ENCODE assay signal across 10 cellular contexts in genomic region chr9:100222674-100223073, GRCh38.
DNase-seq lines count a peak whose midpoint lies in the region; ATAC-seq, FAIRE-seq and TF ChIP-seq lines count a peak whose summit lies in the region.
"Had no signal": no experiment of that assay in that cellular context is flagged by ENCODE, and none has a peak within 500 bp of the region (broad histone marks: within the 10 kb centered on the region; RNA-seq: fewer than 3 reads in every experiment).

No MANE protein-coding gene starts in this region.

- H3K4me3 ChIP-seq in astrocyte (ENCODE audit: insufficient read depth, low read depth, low read length) (no peak overlapping the region), lower lobe of right lung (no peak overlapping the region)

- CTCF ChIA-PET in CD4-positive, alpha-beta T cell (lab: Charles Lee) = no interaction called here

- H3K4me2 ChIP-seq in astrocyte (ENCODE audit: low read length) = no peak overlapping the region

- H3K9ac ChIP-seq in astrocyte (ENCODE audit: low read length) = no peak overlapping the region

- H3K27me3 ChIP-seq in CD4-positive, alpha-beta T cell (ENCODE audit: control insufficient read depth, insufficient read depth, low read length) = no peaks in the 10 kb centered on the region
- H3K27me3 ChIP-seq in astrocyte (ENCODE audit: insufficient read depth, low read length) = no peaks in the 10 kb centered on the region
- no peaks in the 10 kb centered on the region for H3K27me3 ChIP-seq in lower lobe of right lung (ENCODE audit: low read depth)

- H3K9me3 ChIP-seq in CD4-positive, alpha-beta T cell (ENCODE audit: control insufficient read depth, low read length) = no peaks in the 10 kb centered on the region
- no peaks in the 10 kb centered on the region for H3K9me3 ChIP-seq in astrocyte (ENCODE audit: insufficient read depth, low read depth, low read length)
- no peaks in the 10 kb centered on the region for H3K9me3 ChIP-seq in lower lobe of right lung

- no peak for DNase-seq in CD4-positive, alpha-beta T cell
- DNase-seq in astrocyte (ENCODE audit: low read depth) (peak; percentile 33), lower lobe of right lung (no peak), islet precursor cell (no peak)
- no peak for DNase-seq in activated T-cell treated with anti-CD3 and anti-CD28 coated beads, Interleukin-2, amount 50 U/mL, for 1 hour
- DNase-seq: activated naive CD8-positive, alpha-beta T cell treated with anti-CD3 and anti-CD28 coated beads for 36 hours; NCI-H2081 had no signal

- no peaks in the 10 kb centered on the region for H3K27me3 Mint-ChIP-seq in CD4-positive, alpha-beta T cell
- H3K27me3 Mint-ChIP-seq in IgD-negative memory B cell (no peaks in the 10 kb centered on the region), astrocyte (ENCODE audit: low read depth, unreplicated experiment) (no peaks in the 10 kb centered on the region)
- H3K27me3 Mint-ChIP-seq: activated naive CD8-positive, alpha-beta T cell treated with anti-CD3 and anti-CD28 coated beads for 36 hours had no signal

- peaks cover 22% of the 10 kb centered on the region for H3K36me3 Mint-ChIP-seq in CD4-positive, alpha-beta T cell (ENCODE audit: low read depth)
- H3K36me3 Mint-ChIP-seq in IgD-negative memory B cell = peaks cover 6% of the 10 kb centered on the region
- no peaks in the 10 kb centered on the region for H3K36me3 Mint-ChIP-seq in astrocyte (ENCODE audit: low read depth, unreplicated experiment)
- H3K36me3 Mint-ChIP-seq: activated naive CD8-positive, alpha-beta T cell treated with anti-CD3 and anti-CD28 coated beads for 36 hours had no signal

- POLR2A ChIA-PET in CD4-positive, alpha-beta T cell (lab: Charles Lee) = no interaction called here

- no peak overlapping the region for H2AFZ ChIP-seq in astrocyte (ENCODE audit: low read depth, low read length)

- no peak overlapping the region for H3K27ac ChIP-seq in CD4-positive, alpha-beta T cell (ENCODE audit: low read depth, low read length)
- H3K27ac ChIP-seq in astrocyte (ENCODE audit: low read depth, low read length) (no peak overlapping the region), lower lobe of right lung (no peak overlapping the region)

- H4K20me1 ChIP-seq in astrocyte (ENCODE audit: insufficient read depth, low read length) = no peaks in the 10 kb centered on the region

- no peaks in the 10 kb centered on the region for H3K4me1 Mint-ChIP-seq in CD4-positive, alpha-beta T cell (ENCODE audit: low read depth)
- H3K4me1 Mint-ChIP-seq in IgD-negative memory B cell (peaks cover 0 to 4% (median 0%) of the 10 kb centered on the region in 3 donors), astrocyte (ENCODE audit: low read depth, unreplicated experiment) (no peaks in the 10 kb centered on the region)

- H3K9me3 Mint-ChIP-seq in CD4-positive, alpha-beta T cell = no peaks in the 10 kb centered on the region
- no peaks in the 10 kb centered on the region for H3K9me3 Mint-ChIP-seq in IgD-negative memory B cell
- H3K9me3 Mint-ChIP-seq in astrocyte (ENCODE audit: unreplicated experiment) = no peaks in the 10 kb centered on the region
- H3K9me3 Mint-ChIP-seq: activated naive CD8-positive, alpha-beta T cell treated with anti-CD3 and anti-CD28 coated beads for 36 hours had no signal

- TF ChIP-seq CTCF in CD4-positive, alpha-beta T cell (IDR thresholded peaks at IDR 0.05) = peak; percentile 15
- TF ChIP-seq CTCF in astrocyte (IDR thresholded peaks at IDR 0.05; ENCODE audit: insufficient read depth, low read depth, low read length) (peak; percentile 29), lower lobe of right lung (IDR thresholded peaks at IDR 0.05) (peak; percentile 24)

- H3K4me1 ChIP-seq in astrocyte (ENCODE audit: insufficient read depth, low read length) = no peaks in the 10 kb centered on the region
- no peaks in the 10 kb centered on the region for H3K4me1 ChIP-seq in lower lobe of right lung

- intact Hi-C loops in CD4-positive, alpha-beta T cell (cut with DNase I, micrococcal nuclease) = no loop called here
- intact Hi-C loops in lower lobe of right lung (cut with DNase I) = no loop called here

- H3K36me3 ChIP-seq in astrocyte (ENCODE audit: insufficient read depth, low read length) (no peaks in the 10 kb centered on the region), lower lobe of right lung (peaks cover 17% of the 10 kb centered on the region)

- H3K27ac Mint-ChIP-seq in CD4-positive, alpha-beta T cell = no peak overlapping the region
- H3K27ac Mint-ChIP-seq in IgD-negative memory B cell (peak overlapping the region in 2 of 3 donors; percentile 20), astrocyte (ENCODE audit: unreplicated experiment) (no peak overlapping the region)
- H3K27ac Mint-ChIP-seq: activated naive CD8-positive, alpha-beta T cell treated with anti-CD3 and anti-CD28 coated beads for 36 hours had no signal

- H3K4me3 Mint-ChIP-seq in CD4-positive, alpha-beta T cell = no peak overlapping the region
- H3K4me3 Mint-ChIP-seq in IgD-negative memory B cell (no peak overlapping the region), astrocyte (ENCODE audit: unreplicated experiment) (no peak overlapping the region)
- H3K4me3 Mint-ChIP-seq: activated naive CD8-positive, alpha-beta T cell treated with anti-CD3 and anti-CD28 coated beads for 36 hours had no signal

- no peak for ATAC-seq in CD4-positive, alpha-beta T cell (ENCODE audit: poor library complexity)
- ATAC-seq in lower lobe of right lung (no peak), GM21390 (IDR thresholded peaks at IDR 0.05; ENCODE audit: unreplicated experiment) (no peak), HG03354 (IDR thresholded peaks at IDR 0.05; ENCODE audit: poor library complexity, severe bottlenecking, unreplicated experiment) (no peak)

- FAIRE-seq in astrocyte (lab: Jason Lieb, UNC) = no peak

- H3K79me2 ChIP-seq in astrocyte (ENCODE audit: insufficient read depth, low read length) = no peaks in the 10 kb centered on the region

Comparison
In these comparisons a context has a peak if more than half of its experiments do, and no peak if none do; other contexts are left out.
1. H3K27ac Mint-ChIP-seq: peak in IgD-negative memory B cell (2 of 3); none in CD4-positive, alpha-beta T cell (single experiment) and astrocyte (single experiment).
2. Peak in every context shown above with its lines, with median percentiles within 50 percentile points of each other: CTCF ChIP-seq.